16 cellular contexts compared by ENCODE assay signal in the genomic region with DNA sequence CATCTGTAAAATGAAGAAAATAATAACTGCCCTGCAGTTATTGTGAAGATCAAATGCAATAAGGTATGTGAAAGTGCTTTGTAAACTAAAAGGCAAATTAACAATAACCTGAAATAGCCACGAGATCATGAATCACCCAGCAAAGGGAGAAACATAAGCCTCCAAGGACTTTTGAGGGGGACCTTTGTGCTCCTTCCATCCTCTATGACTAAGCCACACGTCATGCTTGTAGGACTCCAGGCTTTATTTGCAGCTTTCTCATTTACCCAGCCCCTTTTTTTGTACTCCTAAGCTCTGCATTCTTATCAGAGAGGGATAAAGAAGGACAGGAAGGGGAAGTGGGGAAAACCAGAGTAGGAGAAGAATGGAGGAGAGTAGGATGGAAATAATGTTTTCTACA.
A peak's percentile ranks its signal among the peaks of the same experiment; 100 is the strongest.
DNase-seq lines count a peak whose midpoint lies in the region; ATAC-seq, FAIRE-seq and TF ChIP-seq lines count a peak whose summit lies in the region.
"Had no signal": no experiment of that assay in that cellular context is flagged by ENCODE, and none has a peak within 500 bp of the region (broad histone marks: within the 10 kb centered on the region; RNA-seq: fewer than 3 reads in every experiment).

No MANE protein-coding gene starts in this region.

- no peak for TF ChIP-seq RAD21 in HepG2 (CRISPR knock-in tag; IDR thresholded peaks at IDR 0.05)

- H3K4me2 ChIP-seq in HepG2 (ENCODE audit: low read depth, low read length) = no peak overlapping the region

- no peak overlapping the region for H3K27ac Mint-ChIP-seq in stimulated activated naive B cell treated with anti-CD40 and anti-IgM and Interleukin-4, amounts not matched to agents 10 μg/mL and 1 μg/mL and 100 μg/mL, for 72 hours
- H3K27ac Mint-ChIP-seq: IgD-negative memory B cell; stimulated activated naive CD8-positive, alpha-beta T cell treated with anti-CD3 and anti-CD28 coated beads, Interleukin-15, Interleukin-2, amounts not matched to agents 100 ng/mL and 50 ng/mL, for 24 hours had no signal

- H3K36me3 ChIP-seq in HepG2 (replicated peaks in 1 of 2; ENCODE audit: control insufficient read depth in 1 of 2, insufficient read depth in 2 of 2, low read length in 2 of 2) = no peaks in the 10 kb centered on the region
- no peaks in the 10 kb centered on the region for H3K36me3 ChIP-seq in right lobe of liver
- no peaks in the 10 kb centered on the region for H3K36me3 ChIP-seq in adipocyte (ENCODE audit: control insufficient read depth, insufficient read depth, low read length, severe bottlenecking)
- H3K36me3 ChIP-seq: left lung had no signal

- peak; percentile 81 for DNase-seq in HepG2 (ENCODE audit: low spot score)
- no peak for DNase-seq in right lobe of liver
- peak; percentile 42 for DNase-seq in adipocyte (ENCODE audit: low read depth)
- peak; percentile 74 to 91 for DNase-seq in foreskin keratinocyte
- DNase-seq in stimulated activated naive B cell treated with anti-CD40 and anti-IgM and Interleukin-4, amounts not matched to agents 10 μg/mL and 1 μg/mL and 100 μg/mL, for 72 hours = no peak
- no peak for DNase-seq in NCI-H2227 (lab: John Stamatoyannopoulos, UW; ENCODE audit: unreplicated experiment)
- DNase-seq: activated CD4-positive, alpha-beta T cell treated with anti-CD3 and anti-CD28 coated beads for 4 hours; left lung; nucleus accumbens; stimulated activated CD4-positive, alpha-beta T cell treated with anti-CD3 and anti-CD28 coated beads, Interleukin-2, amount 100 ng/mL, for 48 hours had no signal

- TF ChIP-seq CTCF in HepG2 (CRISPR knock-in tag; IDR thresholded peaks at IDR 0.05) (no peak), right lobe of liver (IDR thresholded peaks at IDR 0.05) (no peak), foreskin keratinocyte (conservative IDR thresholded peaks at IDR 0.05) (no peak)

- H3K4me3 ChIP-seq in HepG2 (replicated peaks in 1 of 3; ENCODE audit: insufficient read depth in 1 of 3, low read depth in 2 of 3, low read length in 3 of 3) = no peak overlapping the region
- no peak overlapping the region for H3K4me3 ChIP-seq in right lobe of liver
- H3K4me3 ChIP-seq in adipocyte (ENCODE audit: low read length) = peak overlapping the region; percentile 21
- H3K4me3 ChIP-seq: left lung had no signal

- CTCF ChIA-PET in HepG2 (lab: Yijun Ruan, JAX; ENCODE audit: low intra/inter-chr PET ratio, low total read pairs) = no interaction called here

- H3K36me3 Mint-ChIP-seq in stimulated activated naive B cell treated with anti-CD40 and anti-IgM and Interleukin-4, amounts not matched to agents 10 μg/mL and 1 μg/mL and 100 μg/mL, for 72 hours = no peaks in the 10 kb centered on the region
- H3K36me3 Mint-ChIP-seq: IgD-negative memory B cell had no signal

- no peak overlapping the region for H2AFZ ChIP-seq in HepG2 (ENCODE audit: low read length)

- no peak for FAIRE-seq in HepG2 (lab: Jason Lieb, UNC)
- FAIRE-seq: A204.1, G401.6 had no signal

- H3K9me3 ChIP-seq in HepG2 (ENCODE audit: low read length) (peaks cover 13% of the 10 kb centered on the region), right lobe of liver (no peaks in the 10 kb centered on the region), adipocyte (ENCODE audit: control insufficient read depth, low read length) (peaks cover 6% of the 10 kb centered on the region)
- H3K9me3 ChIP-seq: left lung had no signal

- H3K4me3 Mint-ChIP-seq in stimulated activated naive B cell treated with anti-CD40 and anti-IgM and Interleukin-4, amounts not matched to agents 10 μg/mL and 1 μg/mL and 100 μg/mL, for 72 hours = no peak overlapping the region
- H3K4me3 Mint-ChIP-seq: IgD-negative memory B cell; stimulated activated naive CD8-positive, alpha-beta T cell treated with anti-CD3 and anti-CD28 coated beads, Interleukin-15, Interleukin-2, amounts not matched to agents 100 ng/mL and 50 ng/mL, for 24 hours had no signal

- H3K27ac ChIP-seq in HepG2 (ENCODE audit: extremely low read length, insufficient read depth, low read length) (no peak overlapping the region), right lobe of liver (no peak overlapping the region), foreskin keratinocyte (no peak overlapping the region)
- H3K27ac ChIP-seq: left lung had no signal

- peaks cover 2 to 4% of the 10 kb centered on the region in 2 donors for H3K9me3 Mint-ChIP-seq in stimulated activated naive B cell treated with anti-CD40 and anti-IgM and Interleukin-4, amounts not matched to agents 10 μg/mL and 1 μg/mL and 100 μg/mL, for 72 hours

- BruUV-seq in HepG2 (replicated peaks; lab: Mats Ljungman, UMichigan) = no TSS peak

- in situ Hi-C loops in HepG2 (cut with HindIII; ENCODE audit: extremely low pct_ligation_motif_present, low pct_unique_long_range_greater_than_20kb) = loop anchor here (25.0 kb wide), 1 partner anchor 91 kb away; no protein-coding TSS in a partner anchor

- TF ChIP-seq POLR2A in HepG2 (IDR thresholded peaks at IDR 0.05; ENCODE audit: insufficient read depth in 1 of 2, low read depth in 2 of 2, low read length in 2 of 2) (no peak), right lobe of liver (IDR thresholded peaks at IDR 0.05) (no peak)

- no peaks in the 10 kb centered on the region for H3K79me2 ChIP-seq in HepG2 (ENCODE audit: insufficient read depth, low read length)

- 29% methylated on average over 2 of the region's 2 CpGs for WGBS in HepG2 (ENCODE audit: low lambda C conversion rate)
- WGBS in right lobe of liver (ENCODE audit: insufficient coverage, low coverage, low lambda C conversion rate, missing lambda C conversion rate) = 61% methylated on average over 2 of the region's 2 CpGs

- peaks cover 0 to 4% of the 10 kb centered on the region in 2 donors for H3K27me3 Mint-ChIP-seq in stimulated activated naive B cell treated with anti-CD40 and anti-IgM and Interleukin-4, amounts not matched to agents 10 μg/mL and 1 μg/mL and 100 μg/mL, for 72 hours
- H3K27me3 Mint-ChIP-seq: stimulated activated naive CD8-positive, alpha-beta T cell treated with anti-CD3 and anti-CD28 coated beads, Interleukin-15, Interleukin-2, amounts not matched to agents 100 ng/mL and 50 ng/mL, for 24 hours had no signal

- POLR2A ChIA-PET in HepG2 (lab: Yijun Ruan, JAX) = interaction anchor here (0.7 to 3.6 kb wide), 7 partner anchors 17 to 731 kb away, joined by 3 to 35 read pairs (median 6); no protein-coding TSS in a partner anchor

- H3K9ac ChIP-seq in HepG2 (ENCODE audit: insufficient read depth, low read depth, low read length) = no peak overlapping the region
- H3K9ac ChIP-seq in adipocyte (ENCODE audit: low read length) = no peak overlapping the region

- no peaks in the 10 kb centered on the region for H3K4me1 Mint-ChIP-seq in stimulated activated naive B cell treated with anti-CD40 and anti-IgM and Interleukin-4, amounts not matched to agents 10 μg/mL and 1 μg/mL and 100 μg/mL, for 72 hours
- H3K4me1 Mint-ChIP-seq: IgD-negative memory B cell had no signal

- H3K4me1 ChIP-seq in HepG2 (ENCODE audit: insufficient read depth, low read length) (peaks cover 39% of the 10 kb centered on the region), right lobe of liver (peaks cover 0 to 4% (median 0%) of the 10 kb centered on the region in 4 donors), adipocyte (ENCODE audit: control insufficient read depth, insufficient read depth, low read length) (peaks cover 15% of the 10 kb centered on the region), foreskin keratinocyte (peaks cover 9% of the 10 kb centered on the region)

- peak in 1 of 2 experiments; percentile 52; a peak in 2 of 4 replicates for TF ChIP-seq EP300 in HepG2 (IDR thresholded peaks at IDR 0.05; ENCODE audit: low read depth in 2 of 2, low read length in 2 of 2)
- no peak for TF ChIP-seq EP300 in HepG2 (CRISPR knock-in tag; IDR thresholded peaks at IDR 0.05; ENCODE audit: borderline replicate concordance)

- no peaks in the 10 kb centered on the region for H3K27me3 ChIP-seq in HepG2 (ENCODE audit: control insufficient read depth in 1 of 2, insufficient read depth in 2 of 2, low read length in 2 of 2)
- no peaks in the 10 kb centered on the region for H3K27me3 ChIP-seq in right lobe of liver
- no peaks in the 10 kb centered on the region for H3K27me3 ChIP-seq in adipocyte (replicated peaks; ENCODE audit: control insufficient read depth, insufficient read depth, low read length)
- no peaks in the 10 kb centered on the region for H3K27me3 ChIP-seq in foreskin keratinocyte

- ATAC-seq in HepG2 (peak; percentile 35; the same call in 2 of the 3 replicates), right lobe of liver (no peak), foreskin keratinocyte (peak; percentile 98), GM21360 (IDR thresholded peaks at IDR 0.05; ENCODE audit: unreplicated experiment) (no peak), GM21786 (IDR thresholded peaks at IDR 0.05; ENCODE audit: unreplicated experiment) (no peak)
- no peak for ATAC-seq in stimulated activated naive B cell treated with anti-CD40 and anti-IgM and Interleukin-4, amounts not matched to agents 10 μg/mL and 1 μg/mL and 100 μg/mL, for 72 hours (replicated peaks)
- ATAC-seq: left lung had no signal

- no peaks in the 10 kb centered on the region for H4K20me1 ChIP-seq in HepG2 (ENCODE audit: insufficient read depth, low read length)

- intact Hi-C loops in HepG2 (cut with micrococcal nuclease; ENCODE audit: unreplicated experiment) = loop anchor here (5.0 kb wide), 1 partner anchor 51 kb away; no protein-coding TSS in a partner anchor
- intact Hi-C loops in right lobe of liver (cut with DNase I) = no loop called here

TF ChIP-seq in HepG2, 621 proteins besides CTCF, POLR2A, EP300 and RAD21 (continues in another document):
- TF ChIP-seq CREM (IDR thresholded peaks at IDR 0.05) (0 out of 2 replicates have a peak, but pooled peaks have one; percentile 19), CREM (CRISPR knock-in tag; IDR thresholded peaks at IDR 0.05) (no peak), PPARG (CRISPR knock-in tag; conservative IDR thresholded peaks at IDR 0.05) (0 out of 2 replicates have a peak, but pooled peaks have one; percentile 37)

Comparison
In these comparisons a context has a peak if more than half of its experiments do, and no peak if none do; other contexts are left out.
1. ATAC-seq: peak in HepG2 (single experiment) and foreskin keratinocyte (single experiment); none in right lobe of liver (0 of 4), stimulated activated naive B cell treated with anti-CD40 and anti-IgM and Interleukin-4, amounts not matched to agents 10 μg/mL and 1 μg/mL and 100 μg/mL, for 72 hours (0 of 2), GM21360 (single experiment) and GM21786 (single experiment).
2. DNase-seq: peak in HepG2 (single experiment), adipocyte (single experiment) and foreskin keratinocyte (2 of 2); none in right lobe of liver (0 of 3), stimulated activated naive B cell treated with anti-CD40 and anti-IgM and Interleukin-4, amounts not matched to agents 10 μg/mL and 1 μg/mL and 100 μg/mL, for 72 hours (single experiment) and NCI-H2227 (single experiment).